Comparison of ENCODE assay signal across 13 cellular contexts in the genomic region with DNA sequence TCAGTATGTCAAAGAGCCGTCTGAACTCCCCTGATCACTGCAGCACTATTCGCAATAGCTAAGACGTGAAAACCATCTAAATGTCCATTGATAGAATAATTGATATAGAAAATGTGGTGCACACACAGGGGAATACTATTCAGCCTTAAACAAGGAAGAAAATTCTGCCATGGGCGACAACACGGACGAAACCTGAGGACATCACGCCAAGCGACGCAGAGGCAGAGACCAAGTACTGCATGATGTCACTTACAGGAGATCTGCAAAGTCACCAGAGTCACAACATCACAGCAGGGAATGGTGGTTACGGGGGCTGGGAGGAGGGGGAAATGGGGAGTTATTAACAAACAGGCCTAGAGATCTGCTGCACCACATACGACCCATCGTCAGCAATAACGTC. TPM values are rescaled to one million over a fixed set of nuclear protein-coding genes. Genes with fewer than 3 reads are reported as not detected.
DNase-seq lines count a peak whose midpoint lies in the region; ATAC-seq, FAIRE-seq and TF ChIP-seq lines count a peak whose summit lies in the region.
"Not testable (repeated sequence)": the region's sequence is repeated elsewhere in the genome, so short reads cannot be mapped to it uniquely, and the experiment has no call there.
"Had no signal": no experiment of that assay in that cellular context is flagged by ENCODE, and none has a peak within 500 bp of the region (broad histone marks: within the 10 kb centered on the region; RNA-seq: fewer than 3 reads in every experiment).

No MANE protein-coding gene starts in this region.

- WGBS in HepG2 (ENCODE audit: low lambda C conversion rate): 86% methylated on average over 13 of the region's 13 CpGs
- 50% methylated on average over 13 of the region's 13 CpGs for WGBS in thymus

- not testable (repeated sequence) for TF ChIP-seq EP300 in HepG2 (IDR thresholded peaks at IDR 0.05; ENCODE audit: low read depth in 2 of 2, low read length in 2 of 2); HepG2 (CRISPR knock-in tag; IDR thresholded peaks at IDR 0.05; ENCODE audit: borderline replicate concordance)

- POLR2A ChIA-PET in CD8-positive, alpha-beta T cell (lab: Charles Lee): interaction anchor here (2.2 to 2.8 kb wide), 2 partner anchors 12 to 23 kb away, joined by 8 to 13 read pairs; no protein-coding TSS in a partner anchor
- POLR2A ChIA-PET in activated CD8-positive, alpha-beta T cell treated with anti-CD3 and anti-CD28 coated beads, Interleukin-2, amount 10 ng/mL, durations not matched to agents 7 days and 5 days (lab: Charles Lee): interaction anchor here (0.6 to 2.0 kb wide), 4 partner anchors 10 to 83 kb away, joined by 3 to 16 read pairs (median 8); a partner anchor contains a TSS
- POLR2A ChIA-PET in HepG2 (lab: Yijun Ruan, JAX): interaction anchor here (1.7 kb wide), 1 partner anchor 54 kb away, joined by 3 read pairs; no protein-coding TSS in a partner anchor

- ATAC-seq in CD8-positive, alpha-beta T cell; activated CD8-positive, alpha-beta T cell treated with anti-CD3 and anti-CD28 coated beads, Interleukin-2, amount 10 ng/mL, durations not matched to agents 7 days and 5 days; central memory CD8-positive, alpha-beta T cell (replicated peaks; ENCODE audit: extremely low read depth, poor library complexity, severe bottlenecking); HepG2; natural killer cell: not testable (repeated sequence)

- not testable (repeated sequence) for TF ChIP-seq POLR2A in HepG2 (IDR thresholded peaks at IDR 0.05; ENCODE audit: insufficient read depth in 1 of 2, low read depth in 2 of 2, low read length in 2 of 2)

- in situ Hi-C loops in HepG2 (cut with HindIII; ENCODE audit: extremely low pct_ligation_motif_present, low pct_unique_long_range_greater_than_20kb): not testable (repeated sequence)

- peak; percentile 15 for FAIRE-seq in HepG2 (lab: Jason Lieb, UNC)

- H3K36me3 Mint-ChIP-seq in CD8-positive, alpha-beta T cell: peaks cover 26% of the 10 kb centered on the region
- peaks cover 49% of the 10 kb centered on the region for H3K36me3 Mint-ChIP-seq in activated CD8-positive, alpha-beta T cell treated with anti-CD3 and anti-CD28 coated beads, Interleukin-2, amount 10 ng/mL, durations not matched to agents 7 days and 5 days (ENCODE audit: low read depth)
- peaks cover 10% of the 10 kb centered on the region for H3K36me3 Mint-ChIP-seq in central memory CD8-positive, alpha-beta T cell (ENCODE audit: insufficient read depth)
- not testable (repeated sequence) for H3K36me3 Mint-ChIP-seq in natural killer cell

- not testable (repeated sequence) for H3K9ac ChIP-seq in BLaER1; HepG2 (ENCODE audit: insufficient read depth, low read depth, low read length)
- peak overlapping the region; percentile 98 for H3K9ac ChIP-seq in Loucy (ENCODE audit: low read depth, low read length, poor library complexity, severe bottlenecking)

- not testable (repeated sequence) for H2AFZ ChIP-seq in Loucy (ENCODE audit: low read length); HepG2 (ENCODE audit: low read length)

- peaks cover 77% of the 10 kb centered on the region for H3K4me1 ChIP-seq in BLaER1
- H3K4me1 ChIP-seq in CD8-positive, alpha-beta T cell (ENCODE audit: insufficient read depth, low read length): peaks cover 47% of the 10 kb centered on the region
- peaks cover 49% of the 10 kb centered on the region for H3K4me1 ChIP-seq in Loucy (ENCODE audit: insufficient read depth, low read length, poor library complexity, severe bottlenecking)
- peaks cover 21% of the 10 kb centered on the region for H3K4me1 ChIP-seq in HepG2 (ENCODE audit: insufficient read depth, low read length)
- H3K4me1 ChIP-seq in thymus (ENCODE audit: control insufficient read depth, insufficient read depth, low read length): not testable (repeated sequence)

- not testable (repeated sequence) for H3K27me3 Mint-ChIP-seq in CD8-positive, alpha-beta T cell (ENCODE audit: low read depth); activated CD8-positive, alpha-beta T cell treated with anti-CD3 and anti-CD28 coated beads, Interleukin-2, amount 10 ng/mL, durations not matched to agents 7 days and 5 days (ENCODE audit: low read depth); central memory CD8-positive, alpha-beta T cell; natural killer cell (ENCODE audit: low read depth in 2 of 2)

- BruUV-seq in HepG2 (replicated peaks; lab: Mats Ljungman, UMichigan): not testable (repeated sequence)

- not testable (repeated sequence) for TF ChIP-seq CTCF in CD8-positive, alpha-beta T cell (IDR thresholded peaks at IDR 0.05); Loucy (conservative IDR thresholded peaks at IDR 0.05; ENCODE audit: low read length); HepG2 (CRISPR knock-in tag; IDR thresholded peaks at IDR 0.05); natural killer cell (IDR thresholded peaks at IDR 0.05)

- not testable (repeated sequence) for H3F3A ChIP-seq in Loucy (ENCODE audit: low read depth)

- H4K20me1 ChIP-seq in BLaER1; HepG2 (ENCODE audit: insufficient read depth, low read length): not testable (repeated sequence)
- peaks cover 11% of the 10 kb centered on the region for H4K20me1 ChIP-seq in Loucy (ENCODE audit: insufficient read depth, low read length, poor library complexity, severe bottlenecking)

- not testable (repeated sequence) for H3K4me3 ChIP-seq in BLaER1; CD8-positive, alpha-beta T cell (ENCODE audit: low read depth, low read length); Loucy (ENCODE audit: low read length, poor library complexity, severe bottlenecking); HepG2 (replicated peaks in 1 of 3; ENCODE audit: insufficient read depth in 1 of 3, low read depth in 2 of 3, low read length in 3 of 3)
- peak overlapping the region; percentile 82 for H3K4me3 ChIP-seq in thymus (ENCODE audit: low read length)

- TF ChIP-seq RAD21 in HepG2 (CRISPR knock-in tag; IDR thresholded peaks at IDR 0.05): not testable (repeated sequence)

- intact Hi-C loops in CD8-positive, alpha-beta T cell (cut with DNase I, micrococcal nuclease): loop anchor here (2.0 kb wide), 2 partner anchors 13 to 23 kb away; no protein-coding TSS in a partner anchor
- intact Hi-C loops in HepG2 (cut with micrococcal nuclease; ENCODE audit: unreplicated experiment); natural killer cell (cut with micrococcal nuclease): not testable (repeated sequence)

- peak overlapping the region; percentile 16 for H3K4me3 Mint-ChIP-seq in CD8-positive, alpha-beta T cell
- H3K4me3 Mint-ChIP-seq in activated CD8-positive, alpha-beta T cell treated with anti-CD3 and anti-CD28 coated beads, Interleukin-2, amount 10 ng/mL, durations not matched to agents 7 days and 5 days: not testable (repeated sequence)
- H3K4me3 Mint-ChIP-seq in central memory CD8-positive, alpha-beta T cell: peak overlapping the region; percentile 29
- H3K4me3 Mint-ChIP-seq in natural killer cell: peak overlapping the region; percentile 41

- not testable (repeated sequence) for H3K9me2 ChIP-seq in Loucy (replicated peaks; ENCODE audit: low read depth, low read length)

- not testable (repeated sequence) for H3K9me3 ChIP-seq in BLaER1; CD8-positive, alpha-beta T cell (ENCODE audit: low read length); Loucy (ENCODE audit: insufficient read depth, low read depth, low read length); HepG2 (ENCODE audit: low read length); thymus (ENCODE audit: control insufficient read depth)

- CTCF ChIA-PET in CD8-positive, alpha-beta T cell (lab: Charles Lee): interaction anchor here (1.6 to 3.0 kb wide), 4 partner anchors 12 to 41 kb away, joined by 3 to 17 read pairs (median 8); no protein-coding TSS in a partner anchor
- CTCF ChIA-PET in activated CD8-positive, alpha-beta T cell treated with anti-CD3 and anti-CD28 coated beads, Interleukin-2, amount 10 ng/mL, durations not matched to agents 7 days and 5 days (lab: Charles Lee): interaction anchor here (1.5 to 2.9 kb wide), 2 partner anchors 23 to 25 kb away, joined by 14 to 24 read pairs; no protein-coding TSS in a partner anchor
- CTCF ChIA-PET in HepG2 (lab: Yijun Ruan, JAX; ENCODE audit: low intra/inter-chr PET ratio, low total read pairs): not testable (repeated sequence)

- peak overlapping the region; percentile 85 for H3K4me2 ChIP-seq in BLaER1
- H3K4me2 ChIP-seq in Loucy (ENCODE audit: low read depth, low read length, poor library complexity, severe bottlenecking): peak overlapping the region; percentile 81
- H3K4me2 ChIP-seq in HepG2 (ENCODE audit: low read depth, low read length): not testable (repeated sequence)

- not testable (repeated sequence) for DNase-seq in CD8-positive, alpha-beta T cell; activated CD8-positive, alpha-beta T cell treated with anti-CD3 and anti-CD28 coated beads, Interleukin-2, amount 10 ng/mL, durations not matched to agents 7 days and 5 days; central memory CD8-positive, alpha-beta T cell (ENCODE audit: low spot score in 2 of 2); HepG2 (ENCODE audit: low spot score); natural killer cell

- H3K4me1 Mint-ChIP-seq in CD8-positive, alpha-beta T cell (ENCODE audit: low read depth): peaks cover 74% of the 10 kb centered on the region
- H3K4me1 Mint-ChIP-seq in activated CD8-positive, alpha-beta T cell treated with anti-CD3 and anti-CD28 coated beads, Interleukin-2, amount 10 ng/mL, durations not matched to agents 7 days and 5 days (ENCODE audit: low read depth): peaks cover 69% of the 10 kb centered on the region
- peaks cover 65% of the 10 kb centered on the region for H3K4me1 Mint-ChIP-seq in central memory CD8-positive, alpha-beta T cell
- H3K4me1 Mint-ChIP-seq in natural killer cell: peaks cover 59 to 75% of the 10 kb centered on the region in 2 donors

- H3K36me3 ChIP-seq in BLaER1; CD8-positive, alpha-beta T cell (ENCODE audit: insufficient read depth, low read length); Loucy (ENCODE audit: insufficient read depth, low read length); HepG2 (replicated peaks in 1 of 2; ENCODE audit: control insufficient read depth in 1 of 2, insufficient read depth in 2 of 2, low read length in 2 of 2): not testable (repeated sequence)
- peaks cover 13% of the 10 kb centered on the region for H3K36me3 ChIP-seq in thymus (ENCODE audit: control insufficient read depth, insufficient read depth)

- H3K79me2 ChIP-seq in Loucy (ENCODE audit: insufficient read depth, low read length): peaks cover 83% of the 10 kb centered on the region
- H3K79me2 ChIP-seq in HepG2 (ENCODE audit: insufficient read depth, low read length): not testable (repeated sequence)

- peak overlapping the region; percentile 94 for H3K27ac ChIP-seq in BLaER1
- H3K27ac ChIP-seq in CD8-positive, alpha-beta T cell (ENCODE audit: low read depth, low read length); HepG2 (ENCODE audit: extremely low read length, insufficient read depth, low read length); thymus (ENCODE audit: low read depth): not testable (repeated sequence)

- not testable (repeated sequence) for H3K9me3 Mint-ChIP-seq in CD8-positive, alpha-beta T cell; activated CD8-positive, alpha-beta T cell treated with anti-CD3 and anti-CD28 coated beads, Interleukin-2, amount 10 ng/mL, durations not matched to agents 7 days and 5 days (ENCODE audit: insufficient read depth); central memory CD8-positive, alpha-beta T cell; natural killer cell

- H3K27me3 ChIP-seq in BLaER1; CD8-positive, alpha-beta T cell (ENCODE audit: insufficient read depth, low read length); Loucy (ENCODE audit: insufficient read depth, low read length, poor library complexity, severe bottlenecking); HepG2 (ENCODE audit: control insufficient read depth in 1 of 2, insufficient read depth in 2 of 2, low read length in 2 of 2); thymus (ENCODE audit: control insufficient read depth, insufficient read depth): not testable (repeated sequence)

- peak overlapping the region; percentile 61 for H3K27ac Mint-ChIP-seq in CD8-positive, alpha-beta T cell
- peak overlapping the region; percentile 50 for H3K27ac Mint-ChIP-seq in activated CD8-positive, alpha-beta T cell treated with anti-CD3 and anti-CD28 coated beads, Interleukin-2, amount 10 ng/mL, durations not matched to agents 7 days and 5 days
- H3K27ac Mint-ChIP-seq in central memory CD8-positive, alpha-beta T cell (ENCODE audit: low read depth): not testable (repeated sequence)
- H3K27ac Mint-ChIP-seq in natural killer cell: peak overlapping the region; percentile 62 to 97

RNA-seq across cellular contexts. Expression of a gene that starts 1.1 kb away (rescaled TPM):
- 10 to 100 TPM; 15.3 TPM for total RNA-seq in CD8-positive, alpha-beta T cell
- 10 to 100 TPM; 92.8 to 97.6 TPM for total RNA-seq in activated CD8-positive, alpha-beta T cell treated with anti-CD3 and anti-CD28 coated beads, Interleukin-2, amount 10 ng/mL, durations not matched to agents 7 days and 5 days
- total RNA-seq in HepG2 (2016; rRNA removed; fragmentation: Illumina TruSeq; extraction: Trizol) (0.70 and 1.2 TPM in 2 replicates), natural killer cell (100 to 1,000 TPM; 117 to 163 (median 156) TPM)
- total RNA-seq in HepG2 (2016; cell fraction: cytosol; rRNA removed; fragmentation: Illumina TruSeq; extraction: Trizol; ENCODE audit: low read depth): 0.26 and 0.51 TPM in 2 replicates
- 0.95 and 1.0 TPM in 2 replicates for total RNA-seq in HepG2 (2016; cell fraction: insoluble cytoplasmic fraction; rRNA removed; fragmentation: Illumina TruSeq; extraction: Trizol)
- total RNA-seq in HepG2 (2016; cell fraction: membrane; rRNA removed; fragmentation: Illumina TruSeq; extraction: Trizol): 0.79 and 1.1 TPM in 2 replicates
- 1.8 and 3.2 TPM in 2 replicates for total RNA-seq in HepG2 (2016; cell fraction: nucleus; rRNA removed; fragmentation: Illumina TruSeq; extraction: Trizol)
- polyA plus RNA-seq in HepG2 (2011; rRNA removed) (0.75 and 1.1 TPM in 2 replicates), thymus (128 TPM)
- 0.64 and 0.74 TPM in 2 replicates for polyA plus RNA-seq in HepG2 (2011; cell fraction: cytosol; rRNA removed)
- polyA plus RNA-seq in HepG2 (2011; cell fraction: nucleus; rRNA removed): 1.1 and 1.5 TPM in 2 replicates
- polyA plus RNA-seq in HepG2 (2012): 0.17 TPM in 1 of 2 replicates, not detected in the other
- 0.64 and 0.71 TPM in 2 replicates for polyA plus RNA-seq in HepG2 (2016; cell fraction: cytosol; fragmentation: Illumina TruSeq; extraction: Trizol; ENCODE audit: low read depth)
- polyA plus RNA-seq in HepG2 (2016; cell fraction: insoluble cytoplasmic fraction; fragmentation: Illumina TruSeq; extraction: Trizol; ENCODE audit: low read depth): 1.0 and 1.2 TPM in 2 replicates
- polyA plus RNA-seq in HepG2 (2016; cell fraction: membrane; fragmentation: Illumina TruSeq; extraction: Trizol; ENCODE audit: low read depth): 1.2 and 1.6 TPM in 2 replicates
- 2.8 and 3.2 TPM in 2 replicates for polyA plus RNA-seq in HepG2 (2016; cell fraction: nucleus; fragmentation: Illumina TruSeq; extraction: Trizol; ENCODE audit: insufficient read depth, low read depth)
- 0.66 TPM in 1 of 2 replicates, not detected in the other for polyA minus RNA-seq in HepG2 (2011; rRNA and poly(A)+ RNA removed; ENCODE audit: low replicate concordance)
- 0.79 TPM in 1 of 2 replicates, not detected in the other for polyA minus RNA-seq in HepG2 (2011; cell fraction: cytosol; rRNA and poly(A)+ RNA removed)
- polyA minus RNA-seq in HepG2 (2011; cell fraction: nucleus; rRNA and poly(A)+ RNA removed): 0.90 and 2.0 TPM in 2 replicates
- total RNA-seq: A172, HT1080, IMR-90, SJSA1 had no signal
- polyA plus RNA-seq: IMR-90 had no signal

RNA-seq across cellular contexts. Expression of a gene that starts 26.8 kb away (rescaled TPM):
- total RNA-seq in CD8-positive, alpha-beta T cell: not detected
- not detected for total RNA-seq in activated CD8-positive, alpha-beta T cell treated with anti-CD3 and anti-CD28 coated beads, Interleukin-2, amount 10 ng/mL, durations not matched to agents 7 days and 5 days
- total RNA-seq in HepG2 (2016; rRNA removed; fragmentation: Illumina TruSeq; extraction: Trizol) (not detected in 2 replicates), natural killer cell (1 to 10 TPM in 2 of 3 donors, not detected in 1; 2.0 to 2.4 TPM)
- total RNA-seq in HepG2 (2016; cell fraction: cytosol; rRNA removed; fragmentation: Illumina TruSeq; extraction: Trizol; ENCODE audit: low read depth): not detected in 2 replicates
- not detected in 2 replicates for total RNA-seq in HepG2 (2016; cell fraction: insoluble cytoplasmic fraction; rRNA removed; fragmentation: Illumina TruSeq; extraction: Trizol)
- not detected in 2 replicates for total RNA-seq in HepG2 (2016; cell fraction: membrane; rRNA removed; fragmentation: Illumina TruSeq; extraction: Trizol)
- total RNA-seq in HepG2 (2016; cell fraction: nucleus; rRNA removed; fragmentation: Illumina TruSeq; extraction: Trizol): not detected in 2 replicates
- polyA plus RNA-seq in HepG2 (2011; rRNA removed) (0.07 and 0.72 TPM in 2 replicates), thymus (0.89 TPM)
- polyA plus RNA-seq in HepG2 (2011; cell fraction: cytosol; rRNA removed): 0.48 TPM in 1 of 2 replicates, not detected in the other
- polyA plus RNA-seq in HepG2 (2011; cell fraction: nucleus; rRNA removed): 0.09 and 0.10 TPM in 2 replicates
- not detected in 2 replicates for polyA plus RNA-seq in HepG2 (2012)
- polyA plus RNA-seq in HepG2 (2016; cell fraction: cytosol; fragmentation: Illumina TruSeq; extraction: Trizol; ENCODE audit: low read depth): not detected in 2 replicates
- polyA plus RNA-seq in HepG2 (2016; cell fraction: insoluble cytoplasmic fraction; fragmentation: Illumina TruSeq; extraction: Trizol; ENCODE audit: low read depth): not detected in 2 replicates
- polyA plus RNA-seq in HepG2 (2016; cell fraction: membrane; fragmentation: Illumina TruSeq; extraction: Trizol; ENCODE audit: low read depth): not detected in 2 replicates
- polyA plus RNA-seq in HepG2 (2016; cell fraction: nucleus; fragmentation: Illumina TruSeq; extraction: Trizol; ENCODE audit: insufficient read depth, low read depth): not detected in 2 replicates
- 2.2 TPM in 1 of 2 replicates, not detected in the other for polyA minus RNA-seq in HepG2 (2011; rRNA and poly(A)+ RNA removed; ENCODE audit: low replicate concordance)
- polyA minus RNA-seq in HepG2 (2011; cell fraction: cytosol; rRNA and poly(A)+ RNA removed): not detected in 2 replicates
- polyA minus RNA-seq in HepG2 (2011; cell fraction: nucleus; rRNA and poly(A)+ RNA removed): not detected in 2 replicates
- total RNA-seq: A172, HT1080, IMR-90, Right ventricle myocardium inferior, SJSA1 had no signal
- polyA plus RNA-seq: IMR-90 had no signal

RNA-seq across cellular contexts. Expression of a gene that starts 49.5 kb away (rescaled TPM):
- total RNA-seq in CD8-positive, alpha-beta T cell: not detected
- total RNA-seq in activated CD8-positive, alpha-beta T cell treated with anti-CD3 and anti-CD28 coated beads, Interleukin-2, amount 10 ng/mL, durations not matched to agents 7 days and 5 days: 1 to 10 TPM in 1 of 2 experiments, under 1 TPM in 1; 0.99 to 1.3 TPM
- total RNA-seq in HepG2 (2016; rRNA removed; fragmentation: Illumina TruSeq; extraction: Trizol) (10.6 and 19.9 TPM in 2 replicates), natural killer cell (under 1 TPM; 0.59 to 0.84 (median 0.65) TPM)
- total RNA-seq in HepG2 (2016; cell fraction: cytosol; rRNA removed; fragmentation: Illumina TruSeq; extraction: Trizol; ENCODE audit: low read depth): 24.8 and 26.4 TPM in 2 replicates
- 9.4 and 21.3 TPM in 2 replicates for total RNA-seq in HepG2 (2016; cell fraction: insoluble cytoplasmic fraction; rRNA removed; fragmentation: Illumina TruSeq; extraction: Trizol)
- 27.7 and 30.4 TPM in 2 replicates for total RNA-seq in HepG2 (2016; cell fraction: membrane; rRNA removed; fragmentation: Illumina TruSeq; extraction: Trizol)
- total RNA-seq in HepG2 (2016; cell fraction: nucleus; rRNA removed; fragmentation: Illumina TruSeq; extraction: Trizol): 16.5 and 20.3 TPM in 2 replicates
- polyA plus RNA-seq in HepG2 (2011; rRNA removed) (6.9 and 8.9 TPM in 2 replicates), thymus (0.43 TPM)
- polyA plus RNA-seq in HepG2 (2011; cell fraction: cytosol; rRNA removed): 7.0 and 10.7 TPM in 2 replicates
- polyA plus RNA-seq in HepG2 (2011; cell fraction: nucleus; rRNA removed): 13.2 and 17.7 TPM in 2 replicates
- polyA plus RNA-seq in HepG2 (2012): 4.1 and 6.2 TPM in 2 replicates
- polyA plus RNA-seq in HepG2 (2016; cell fraction: cytosol; fragmentation: Illumina TruSeq; extraction: Trizol; ENCODE audit: low read depth): 27.2 and 29.7 TPM in 2 replicates
- polyA plus RNA-seq in HepG2 (2016; cell fraction: insoluble cytoplasmic fraction; fragmentation: Illumina TruSeq; extraction: Trizol; ENCODE audit: low read depth): 11.5 and 12.2 TPM in 2 replicates
- polyA plus RNA-seq in HepG2 (2016; cell fraction: membrane; fragmentation: Illumina TruSeq; extraction: Trizol; ENCODE audit: low read depth): 29.0 and 29.3 TPM in 2 replicates
- polyA plus RNA-seq in HepG2 (2016; cell fraction: nucleus; fragmentation: Illumina TruSeq; extraction: Trizol; ENCODE audit: insufficient read depth, low read depth): 34.6 and 38.5 TPM in 2 replicates
- 15.4 TPM in 1 of 2 replicates, not detected in the other for polyA minus RNA-seq in HepG2 (2011; rRNA and poly(A)+ RNA removed; ENCODE audit: low replicate concordance)
- polyA minus RNA-seq in HepG2 (2011; cell fraction: cytosol; rRNA and poly(A)+ RNA removed): 6.2 and 9.2 TPM in 2 replicates
- polyA minus RNA-seq in HepG2 (2011; cell fraction: nucleus; rRNA and poly(A)+ RNA removed): 2.6 and 3.9 TPM in 2 replicates
- total RNA-seq: A172, HT1080, IMR-90, SJSA1 had no signal
- polyA plus RNA-seq: IMR-90 had no signal

RNA-seq across cellular contexts. Expression of a gene that starts 52.8 kb away (rescaled TPM):
- total RNA-seq in CD8-positive, alpha-beta T cell: under 1 TPM in 1 of 2 experiments, not detected in 1; 0.44 TPM
- not detected for total RNA-seq in activated CD8-positive, alpha-beta T cell treated with anti-CD3 and anti-CD28 coated beads, Interleukin-2, amount 10 ng/mL, durations not matched to agents 7 days and 5 days
- not detected in 2 replicates for total RNA-seq in HepG2 (2016; rRNA removed; fragmentation: Illumina TruSeq; extraction: Trizol)
- total RNA-seq in HepG2 (2016; cell fraction: cytosol; rRNA removed; fragmentation: Illumina TruSeq; extraction: Trizol; ENCODE audit: low read depth): not detected in 2 replicates
- total RNA-seq in HepG2 (2016; cell fraction: insoluble cytoplasmic fraction; rRNA removed; fragmentation: Illumina TruSeq; extraction: Trizol): not detected in 2 replicates
- total RNA-seq in HepG2 (2016; cell fraction: membrane; rRNA removed; fragmentation: Illumina TruSeq; extraction: Trizol): not detected in 2 replicates
- not detected in 2 replicates for total RNA-seq in HepG2 (2016; cell fraction: nucleus; rRNA removed; fragmentation: Illumina TruSeq; extraction: Trizol)
- not detected in 2 replicates for polyA plus RNA-seq in HepG2 (2011; rRNA removed)
- not detected in 2 replicates for polyA plus RNA-seq in HepG2 (2011; cell fraction: cytosol; rRNA removed)
- not detected in 2 replicates for polyA plus RNA-seq in HepG2 (2011; cell fraction: nucleus; rRNA removed)
- polyA plus RNA-seq in HepG2 (2012): not detected in 2 replicates
- not detected in 2 replicates for polyA plus RNA-seq in HepG2 (2016; cell fraction: cytosol; fragmentation: Illumina TruSeq; extraction: Trizol; ENCODE audit: low read depth)
- not detected in 2 replicates for polyA plus RNA-seq in HepG2 (2016; cell fraction: insoluble cytoplasmic fraction; fragmentation: Illumina TruSeq; extraction: Trizol; ENCODE audit: low read depth)
- not detected in 2 replicates for polyA plus RNA-seq in HepG2 (2016; cell fraction: membrane; fragmentation: Illumina TruSeq; extraction: Trizol; ENCODE audit: low read depth)
- not detected in 2 replicates for polyA plus RNA-seq in HepG2 (2016; cell fraction: nucleus; fragmentation: Illumina TruSeq; extraction: Trizol; ENCODE audit: insufficient read depth, low read depth)
- not detected in 2 replicates for polyA minus RNA-seq in HepG2 (2011; rRNA and poly(A)+ RNA removed; ENCODE audit: low replicate concordance)
- not detected in 2 replicates for polyA minus RNA-seq in HepG2 (2011; cell fraction: cytosol; rRNA and poly(A)+ RNA removed)
- not detected in 2 replicates for polyA minus RNA-seq in HepG2 (2011; cell fraction: nucleus; rRNA and poly(A)+ RNA removed)
- 10 to 100 TPM in 2 of 3 donors, 1 to 10 TPM in 1; 3.4 to 22.3 (median 11.1) TPM for total RNA-seq in natural killer cell
- 9.2 TPM for polyA plus RNA-seq in thymus
- total RNA-seq: A172, HT1080, IMR-90, SJSA1 had no signal
- polyA plus RNA-seq: IMR-90 had no signal

Comparison
In these comparisons a context has a peak if more than half of its experiments do, and no peak if none do; other contexts are left out.
1. RNA of a gene that starts 1.1 kb away (total RNA-seq): 117 to 163 TPM in natural killer cell and 92.8 to 97.6 TPM in activated CD8-positive, alpha-beta T cell treated with anti-CD3 and anti-CD28 coated beads, Interleukin-2, amount 10 ng/mL, durations not matched to agents 7 days and 5 days; 15.3 TPM in CD8-positive, alpha-beta T cell and 0.26 to 3.2 TPM in HepG2; every median in the first group is over 4 times any median in the second.